Comparison of ENCODE assay signal across 1 cellular context in genomic region chr21:14382835-14383595, GRCh38.
TF ChIP-seq lines count a peak whose summit lies in the region.

A gene with protein sequence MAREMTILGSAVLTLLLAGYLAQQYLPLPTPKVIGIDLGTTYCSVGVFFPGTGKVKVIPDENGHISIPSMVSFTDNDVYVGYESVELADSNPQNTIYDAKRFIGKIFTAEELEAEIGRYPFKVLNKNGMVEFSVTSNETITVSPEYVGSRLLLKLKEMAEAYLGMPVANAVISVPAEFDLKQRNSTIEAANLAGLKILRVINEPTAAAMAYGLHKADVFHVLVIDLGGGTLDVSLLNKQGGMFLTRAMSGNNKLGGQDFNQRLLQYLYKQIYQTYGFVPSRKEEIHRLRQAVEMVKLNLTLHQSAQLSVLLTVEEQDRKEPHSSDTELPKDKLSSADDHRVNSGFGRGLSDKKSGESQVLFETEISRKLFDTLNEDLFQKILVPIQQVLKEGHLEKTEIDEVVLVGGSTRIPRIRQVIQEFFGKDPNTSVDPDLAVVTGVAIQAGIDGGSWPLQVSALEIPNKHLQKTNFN (minus strand): TSS chr21:14383146. CDS start chr21:14383119, 27 bp downstream.

TF ChIP-seq in H1, 55 proteins besides CTCF, POLR2A, EP300 and RAD21 (continued from another document):
- peak; percentile 67 for TF ChIP-seq CHD2 (IDR thresholded peaks at IDR 0.05; ENCODE audit: low read length)
- TF ChIP-seq TEAD4 (IDR thresholded peaks at IDR 0.05; ENCODE audit: low read depth, low read length) = no peak
- no peak for TF ChIP-seq JUN (IDR thresholded peaks at IDR 0.05; ENCODE audit: low read depth, low read length)
- peak; percentile 35 for TF ChIP-seq ASH2L (IDR thresholded peaks at IDR 0.05; ENCODE audit: low read length)
- 0 out of 2 replicates have a peak, but pooled peaks have one; percentile 21 for TF ChIP-seq E2F6 (IDR thresholded peaks at IDR 0.05)
- peak; percentile 51; the same call in 1 of the 2 replicates for TF ChIP-seq CEBPB (IDR thresholded peaks at IDR 0.05; ENCODE audit: low read depth, low read length)
- 0 out of 2 replicates have a peak, but pooled peaks have one; percentile 16 for TF ChIP-seq SP1 (IDR thresholded peaks at IDR 0.05; ENCODE audit: low read depth, low read length)
- TF ChIP-seq POU5F1 (IDR thresholded peaks at IDR 0.05; ENCODE audit: low read depth, low read length) = no peak
- no peak for TF ChIP-seq TCF12 (IDR thresholded peaks at IDR 0.05; ENCODE audit: low read depth, low read length)
- TF ChIP-seq BRCA1 (IDR thresholded peaks at IDR 0.05; ENCODE audit: low read depth, low read length) = no peak
- no peak for TF ChIP-seq ATF2 (IDR thresholded peaks at IDR 0.05; ENCODE audit: low read length)
- peak; percentile 70 for TF ChIP-seq SAP30 (IDR thresholded peaks at IDR 0.05; ENCODE audit: insufficient read depth, insufficient replicate concordance, low read length)
- peak; percentile 91 for TF ChIP-seq CREB1 (IDR thresholded peaks at IDR 0.05)
- peak; percentile 75 for TF ChIP-seq POLR2AphosphoS5 (IDR thresholded peaks at IDR 0.05; ENCODE audit: low read depth, low read length)
- TF ChIP-seq, protein P1, sequence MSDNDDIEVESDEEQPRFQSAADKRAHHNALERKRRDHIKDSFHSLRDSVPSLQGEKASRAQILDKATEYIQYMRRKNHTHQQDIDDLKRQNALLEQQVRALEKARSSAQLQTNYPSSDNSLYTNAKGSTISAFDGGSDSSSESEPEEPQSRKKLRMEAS (IDR thresholded peaks at IDR 0.05) = 0 out of 2 replicates have a peak, but pooled peaks have one; percentile 6
- TF ChIP-seq TAF1 (IDR thresholded peaks at IDR 0.05; ENCODE audit: low read depth, low read length) = peak; percentile 85
- no peak for TF ChIP-seq GTF2F1 (IDR thresholded peaks at IDR 0.05; ENCODE audit: borderline replicate concordance, low read depth, low read length)
- no peak for TF ChIP-seq USF2 (IDR thresholded peaks at IDR 0.05; ENCODE audit: low read length)
- TF ChIP-seq, protein P2, sequence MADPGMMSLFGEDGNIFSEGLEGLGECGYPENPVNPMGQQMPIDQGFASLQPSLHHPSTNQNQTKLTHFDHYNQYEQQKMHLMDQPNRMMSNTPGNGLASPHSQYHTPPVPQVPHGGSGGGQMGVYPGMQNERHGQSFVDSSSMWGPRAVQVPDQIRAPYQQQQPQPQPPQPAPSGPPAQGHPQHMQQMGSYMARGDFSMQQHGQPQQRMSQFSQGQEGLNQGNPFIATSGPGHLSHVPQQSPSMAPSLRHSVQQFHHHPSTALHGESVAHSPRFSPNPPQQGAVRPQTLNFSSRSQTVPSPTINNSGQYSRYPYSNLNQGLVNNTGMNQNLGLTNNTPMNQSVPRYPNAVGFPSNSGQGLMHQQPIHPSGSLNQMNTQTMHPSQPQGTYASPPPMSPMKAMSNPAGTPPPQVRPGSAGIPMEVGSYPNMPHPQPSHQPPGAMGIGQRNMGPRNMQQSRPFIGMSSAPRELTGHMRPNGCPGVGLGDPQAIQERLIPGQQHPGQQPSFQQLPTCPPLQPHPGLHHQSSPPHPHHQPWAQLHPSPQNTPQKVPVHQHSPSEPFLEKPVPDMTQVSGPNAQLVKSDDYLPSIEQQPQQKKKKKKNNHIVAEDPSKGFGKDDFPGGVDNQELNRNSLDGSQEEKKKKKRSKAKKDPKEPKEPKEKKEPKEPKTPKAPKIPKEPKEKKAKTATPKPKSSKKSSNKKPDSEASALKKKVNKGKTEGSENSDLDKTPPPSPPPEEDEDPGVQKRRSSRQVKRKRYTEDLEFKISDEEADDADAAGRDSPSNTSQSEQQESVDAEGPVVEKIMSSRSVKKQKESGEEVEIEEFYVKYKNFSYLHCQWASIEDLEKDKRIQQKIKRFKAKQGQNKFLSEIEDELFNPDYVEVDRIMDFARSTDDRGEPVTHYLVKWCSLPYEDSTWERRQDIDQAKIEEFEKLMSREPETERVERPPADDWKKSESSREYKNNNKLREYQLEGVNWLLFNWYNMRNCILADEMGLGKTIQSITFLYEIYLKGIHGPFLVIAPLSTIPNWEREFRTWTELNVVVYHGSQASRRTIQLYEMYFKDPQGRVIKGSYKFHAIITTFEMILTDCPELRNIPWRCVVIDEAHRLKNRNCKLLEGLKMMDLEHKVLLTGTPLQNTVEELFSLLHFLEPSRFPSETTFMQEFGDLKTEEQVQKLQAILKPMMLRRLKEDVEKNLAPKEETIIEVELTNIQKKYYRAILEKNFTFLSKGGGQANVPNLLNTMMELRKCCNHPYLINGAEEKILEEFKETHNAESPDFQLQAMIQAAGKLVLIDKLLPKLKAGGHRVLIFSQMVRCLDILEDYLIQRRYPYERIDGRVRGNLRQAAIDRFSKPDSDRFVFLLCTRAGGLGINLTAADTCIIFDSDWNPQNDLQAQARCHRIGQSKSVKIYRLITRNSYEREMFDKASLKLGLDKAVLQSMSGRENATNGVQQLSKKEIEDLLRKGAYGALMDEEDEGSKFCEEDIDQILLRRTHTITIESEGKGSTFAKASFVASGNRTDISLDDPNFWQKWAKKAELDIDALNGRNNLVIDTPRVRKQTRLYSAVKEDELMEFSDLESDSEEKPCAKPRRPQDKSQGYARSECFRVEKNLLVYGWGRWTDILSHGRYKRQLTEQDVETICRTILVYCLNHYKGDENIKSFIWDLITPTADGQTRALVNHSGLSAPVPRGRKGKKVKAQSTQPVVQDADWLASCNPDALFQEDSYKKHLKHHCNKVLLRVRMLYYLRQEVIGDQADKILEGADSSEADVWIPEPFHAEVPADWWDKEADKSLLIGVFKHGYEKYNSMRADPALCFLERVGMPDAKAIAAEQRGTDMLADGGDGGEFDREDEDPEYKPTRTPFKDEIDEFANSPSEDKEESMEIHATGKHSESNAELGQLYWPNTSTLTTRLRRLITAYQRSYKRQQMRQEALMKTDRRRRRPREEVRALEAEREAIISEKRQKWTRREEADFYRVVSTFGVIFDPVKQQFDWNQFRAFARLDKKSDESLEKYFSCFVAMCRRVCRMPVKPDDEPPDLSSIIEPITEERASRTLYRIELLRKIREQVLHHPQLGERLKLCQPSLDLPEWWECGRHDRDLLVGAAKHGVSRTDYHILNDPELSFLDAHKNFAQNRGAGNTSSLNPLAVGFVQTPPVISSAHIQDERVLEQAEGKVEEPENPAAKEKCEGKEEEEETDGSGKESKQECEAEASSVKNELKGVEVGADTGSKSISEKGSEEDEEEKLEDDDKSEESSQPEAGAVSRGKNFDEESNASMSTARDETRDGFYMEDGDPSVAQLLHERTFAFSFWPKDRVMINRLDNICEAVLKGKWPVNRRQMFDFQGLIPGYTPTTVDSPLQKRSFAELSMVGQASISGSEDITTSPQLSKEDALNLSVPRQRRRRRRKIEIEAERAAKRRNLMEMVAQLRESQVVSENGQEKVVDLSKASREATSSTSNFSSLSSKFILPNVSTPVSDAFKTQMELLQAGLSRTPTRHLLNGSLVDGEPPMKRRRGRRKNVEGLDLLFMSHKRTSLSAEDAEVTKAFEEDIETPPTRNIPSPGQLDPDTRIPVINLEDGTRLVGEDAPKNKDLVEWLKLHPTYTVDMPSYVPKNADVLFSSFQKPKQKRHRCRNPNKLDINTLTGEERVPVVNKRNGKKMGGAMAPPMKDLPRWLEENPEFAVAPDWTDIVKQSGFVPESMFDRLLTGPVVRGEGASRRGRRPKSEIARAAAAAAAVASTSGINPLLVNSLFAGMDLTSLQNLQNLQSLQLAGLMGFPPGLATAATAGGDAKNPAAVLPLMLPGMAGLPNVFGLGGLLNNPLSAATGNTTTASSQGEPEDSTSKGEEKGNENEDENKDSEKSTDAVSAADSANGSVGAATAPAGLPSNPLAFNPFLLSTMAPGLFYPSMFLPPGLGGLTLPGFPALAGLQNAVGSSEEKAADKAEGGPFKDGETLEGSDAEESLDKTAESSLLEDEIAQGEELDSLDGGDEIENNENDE (IDR thresholded peaks at IDR 0.05; ENCODE audit: insufficient replicate concordance, low read length) = no peak
- TF ChIP-seq RXRA (IDR thresholded peaks at IDR 0.05; ENCODE audit: insufficient read depth, low read depth, low read length) = no peak
- TF ChIP-seq HDAC6 (IDR thresholded peaks at IDR 0.05; ENCODE audit: low read depth, low read length) = no peak
- no peak for TF ChIP-seq SIRT6 (IDR thresholded peaks at IDR 0.05; ENCODE audit: low read length)
- no peak for TF ChIP-seq ZNF274 (IDR thresholded peaks at IDR 0.05; ENCODE audit: borderline replicate concordance, extremely low read depth, low read length)
- peak; percentile 71 for TF ChIP-seq TBP (IDR thresholded peaks at IDR 0.05; ENCODE audit: low read depth, low read length)
- no peak for TF ChIP-seq CBX5 (IDR thresholded peaks at IDR 0.05; ENCODE audit: low read depth, low read length)
- TF ChIP-seq BCL11A (IDR thresholded peaks at IDR 0.05; ENCODE audit: low read depth in 2 of 2, low read length in 2 of 2) = no peak
- TF ChIP-seq KDM5A (IDR thresholded peaks at IDR 0.05; ENCODE audit: low read length) = 0 out of 2 replicates have a peak, but pooled peaks have one; percentile 40
- TF ChIP-seq RFX5 (IDR thresholded peaks at IDR 0.05; ENCODE audit: borderline replicate concordance, low read depth, low read length) = no peak
- TF ChIP-seq TAF7 (optimal IDR thresholded peaks at IDR 0.05; ENCODE audit: borderline replicate concordance, low read depth, low read length) = peak; percentile 13
- TF ChIP-seq HDAC2 (IDR thresholded peaks at IDR 0.05; ENCODE audit: borderline replicate concordance in 1 of 2, low read depth in 2 of 2, low read length in 2 of 2) = no peak; a peak in 1 of 4 replicates
- TF ChIP-seq SRF (IDR thresholded peaks at IDR 0.05; ENCODE audit: low read depth, low read length) = no peak
- TF ChIP-seq RNF2 (IDR thresholded peaks at IDR 0.05; ENCODE audit: borderline replicate concordance, low read depth, low read length, missing control alignments, poor library complexity, severe bottlenecking) = no peak
- no peak for TF ChIP-seq EZH2 (IDR thresholded peaks at IDR 0.05; ENCODE audit: low read depth, low read length, severe bottlenecking)
- no peak for TF ChIP-seq SUZ12 (IDR thresholded peaks at IDR 0.05; ENCODE audit: low read length)
- peak; percentile 84 for TF ChIP-seq PHF8 (conservative IDR thresholded peaks at IDR 0.05; ENCODE audit: low read depth, low read length)
- no peak for TF ChIP-seq CTBP2 (IDR thresholded peaks at IDR 0.05; ENCODE audit: borderline replicate concordance, insufficient read depth, insufficient read length, low read length)
- peak in 1 of 2 experiments; percentile 76; a peak in 2 of 4 replicates for TF ChIP-seq SIN3A (conservative IDR thresholded peaks at IDR 0.05 in 1 of 2, IDR thresholded peaks at IDR 0.05 in 1 of 2; ENCODE audit: low read depth in 1 of 2, low read length in 2 of 2)
- no peak for TF ChIP-seq CBX8 (IDR thresholded peaks at IDR 0.05; ENCODE audit: borderline replicate concordance, low read depth, low read length)
- TF ChIP-seq KDM1A (IDR thresholded peaks at IDR 0.05; ENCODE audit: borderline replicate concordance, low read length) = no peak
- TF ChIP-seq SIX5 (IDR thresholded peaks at IDR 0.05; ENCODE audit: low read depth, low read length) = peak; percentile 91
- no peak for TF ChIP-seq ATF3 (IDR thresholded peaks at IDR 0.05; ENCODE audit: insufficient read depth, low read depth, low read length)
- TF ChIP-seq JUND (IDR thresholded peaks at IDR 0.05; ENCODE audit: low read length) = peak; percentile 56; the same call in 1 of the 2 replicates
- no peak for TF ChIP-seq GABPA (IDR thresholded peaks at IDR 0.05; ENCODE audit: borderline replicate concordance, insufficient read depth, low read length)
- TF ChIP-seq EGR1 (IDR thresholded peaks at IDR 0.05; ENCODE audit: borderline replicate concordance, low read depth, low read length) = no peak
- TF ChIP-seq BACH1 (IDR thresholded peaks at IDR 0.05; ENCODE audit: low read length) = no peak
- TF ChIP-seq SP4 (IDR thresholded peaks at IDR 0.05; ENCODE audit: low read length) = no peak
- TF ChIP-seq RBBP5 (IDR thresholded peaks at IDR 0.05; ENCODE audit: borderline replicate concordance, low read depth, low read length) = 0 out of 2 replicates have a peak, but pooled peaks have one; percentile 23
